Comparison of ENCODE assay signal across 8 cellular contexts in genomic region chr11:31509412-31510345, GRCh38. TPM values are rescaled to one million over a fixed set of nuclear protein-coding genes. Genes with fewer than 3 reads are reported as not detected.
A peak's percentile ranks its signal among the peaks of the same experiment; 100 is the strongest.
DNase-seq lines count a peak whose midpoint lies in the region; ATAC-seq lines count a peak whose summit lies in the region.

Gene ELP4 (plus strand): TSS chr11:31509767. CDS start chr11:31509785, 18 bp downstream.
Gene IMMP1L (minus strand): TSS chr11:31509622. CDS start chr11:31463276, 46,346 bp downstream.

- no peaks in the 10 kb centered on the region for H4K20me1 ChIP-seq in Karpas-422 (ENCODE audit: insufficient read depth, low read depth, low read length)

- peaks cover 8% of the 10 kb centered on the region; the same call in 1 of the 2 replicates for H3K36me3 ChIP-seq in Karpas-422 (ENCODE audit: insufficient read depth, low read length)
- H3K36me3 ChIP-seq in naive thymus-derived CD4-positive, alpha-beta T cell (ENCODE audit: control insufficient read depth in 2 of 3, insufficient read depth in 3 of 3, low read length in 3 of 3) = peaks cover 0 to 3% (median 0%) of the 10 kb centered on the region in 3 experiments

- peak within 1 kb of the TSS; percentile 92 to 100 (median 98) for H3K27ac Mint-ChIP-seq in naive thymus-derived CD4-positive, alpha-beta T cell
- H3K27ac Mint-ChIP-seq in stimulated activated naive B cell treated with anti-CD40 and anti-IgM and Interleukin-4, amounts not matched to agents 10 μg/mL and 1 μg/mL and 100 μg/mL, for 72 hours = peak within 1 kb of the TSS; percentile 96

- H3K9me3 Mint-ChIP-seq in naive thymus-derived CD4-positive, alpha-beta T cell = no peaks in the 10 kb centered on the region
- H3K9me3 Mint-ChIP-seq in stimulated activated naive B cell treated with anti-CD40 and anti-IgM and Interleukin-4, amounts not matched to agents 10 μg/mL and 1 μg/mL and 100 μg/mL, for 72 hours = no peaks in the 10 kb centered on the region

- H3K9ac ChIP-seq in Karpas-422 (ENCODE audit: low read length) = peak within 1 kb of the TSS; percentile 86

- POLR2A ChIA-PET in naive thymus-derived CD4-positive, alpha-beta T cell (lab: Charles Lee) = interaction anchor here (1.0 to 1.1 kb wide), 2 partner anchors 33 to 140 kb away, joined by 3 to 4 read pairs; partner anchors contain the start of genes DCDC1 and DNAJC24

- H3K4me2 ChIP-seq in Karpas-422 (ENCODE audit: low read depth, low read length, poor library complexity, severe bottlenecking) = peak within 1 kb of the TSS; percentile 89

- peaks cover under 1 to 15% (median 11%) of the 10 kb centered on the region in 5 donors for H3K36me3 Mint-ChIP-seq in naive thymus-derived CD4-positive, alpha-beta T cell
- H3K36me3 Mint-ChIP-seq in stimulated activated naive B cell treated with anti-CD40 and anti-IgM and Interleukin-4, amounts not matched to agents 10 μg/mL and 1 μg/mL and 100 μg/mL, for 72 hours = peaks cover 4 to 8% of the 10 kb centered on the region in 2 donors

- intact Hi-C loops in naive thymus-derived CD4-positive, alpha-beta T cell (cut with micrococcal nuclease) = loop anchor here (1.0 to 10.0 kb wide), 11 partner anchors 11 to 1745 kb away; partner anchors contain the start of genes ARL14EP (in 2 of the 2), DCDC1 (in 2 of the 2), DNAJC24 (in 2 of the 2) and EIF3M (in 2 of the 2)

- H3K4me1 Mint-ChIP-seq in naive thymus-derived CD4-positive, alpha-beta T cell = peaks cover 21 to 70% (median 49%) of the 10 kb centered on the region in 7 donors
- peaks cover 17 to 40% of the 10 kb centered on the region in 2 donors for H3K4me1 Mint-ChIP-seq in stimulated activated naive B cell treated with anti-CD40 and anti-IgM and Interleukin-4, amounts not matched to agents 10 μg/mL and 1 μg/mL and 100 μg/mL, for 72 hours

- H3K79me2 ChIP-seq in Karpas-422 (ENCODE audit: low read length) = peaks cover 98% of the 10 kb centered on the region

- DNase-seq in DMS79 treated with DMSO at 0.1 percent for 48 hours (lab: John Stamatoyannopoulos, UW) (peak; percentile 98), Karpas-422 (peak; percentile 99), RKO (ENCODE audit: low spot score) (peak; percentile 96), activated T-helper 1 cell treated with Interleukin-2 at 50 U/mL for 16 hours (ENCODE audit: low read depth) (peak; percentile 88), fibroblast of gingiva (ENCODE audit: low read depth) (peak; percentile 94)
- peak; percentile 86 to 97 (median 95) for DNase-seq in naive thymus-derived CD4-positive, alpha-beta T cell
- peak; percentile 94 for DNase-seq in stimulated activated naive B cell treated with anti-CD40 and anti-IgM and Interleukin-4, amounts not matched to agents 10 μg/mL and 1 μg/mL and 100 μg/mL, for 72 hours

- H3K27me3 Mint-ChIP-seq in naive thymus-derived CD4-positive, alpha-beta T cell = peaks cover 0 to 2% (median 0%) of the 10 kb centered on the region in 5 donors
- no peaks in the 10 kb centered on the region for H3K27me3 Mint-ChIP-seq in stimulated activated naive B cell treated with anti-CD40 and anti-IgM and Interleukin-4, amounts not matched to agents 10 μg/mL and 1 μg/mL and 100 μg/mL, for 72 hours

- peak within 1 kb of the TSS; percentile 89 to 100 (median 99) for H3K4me3 Mint-ChIP-seq in naive thymus-derived CD4-positive, alpha-beta T cell
- H3K4me3 Mint-ChIP-seq in stimulated activated naive B cell treated with anti-CD40 and anti-IgM and Interleukin-4, amounts not matched to agents 10 μg/mL and 1 μg/mL and 100 μg/mL, for 72 hours = peak within 1 kb of the TSS; percentile 96 to 98

- peaks cover 30% of the 10 kb centered on the region for H3K4me1 ChIP-seq in Karpas-422 (ENCODE audit: low read length)
- peaks cover 13 to 14% of the 10 kb centered on the region in 2 donors for H3K4me1 ChIP-seq in naive thymus-derived CD4-positive, alpha-beta T cell (ENCODE audit: control insufficient read depth in 2 of 2, insufficient read depth in 2 of 2, low read length in 2 of 2)

- peak within 1 kb of the TSS; percentile 93 for H3K4me3 ChIP-seq in Karpas-422 (ENCODE audit: low read length)
- H3K4me3 ChIP-seq in naive thymus-derived CD4-positive, alpha-beta T cell (ENCODE audit: low read length) = peak within 1 kb of the TSS; percentile 85

- peak; percentile 100 for ATAC-seq in GM21825 (IDR thresholded peaks at IDR 0.05; ENCODE audit: unreplicated experiment)
- ATAC-seq in naive thymus-derived CD4-positive, alpha-beta T cell = peak; percentile 100
- ATAC-seq in stimulated activated naive B cell treated with anti-CD40 and anti-IgM and Interleukin-4, amounts not matched to agents 10 μg/mL and 1 μg/mL and 100 μg/mL, for 72 hours (replicated peaks) = peak; percentile 100

- H3K27ac ChIP-seq in Karpas-422 (ENCODE audit: low read length) = peak within 1 kb of the TSS; percentile 14
- H3K27ac ChIP-seq in naive thymus-derived CD4-positive, alpha-beta T cell (ENCODE audit: low read depth, low read length) = peak within 1 kb of the TSS; percentile 79

- no peaks in the 10 kb centered on the region for H3K9me3 ChIP-seq in Karpas-422 (ENCODE audit: low read length)
- H3K9me3 ChIP-seq in naive thymus-derived CD4-positive, alpha-beta T cell (ENCODE audit: control insufficient read depth in 2 of 3, low read length in 3 of 3) = no peaks in the 10 kb centered on the region

- no peaks in the 10 kb centered on the region for H3K27me3 ChIP-seq in Karpas-422 (ENCODE audit: low read length)
- H3K27me3 ChIP-seq in naive thymus-derived CD4-positive, alpha-beta T cell (ENCODE audit: control insufficient read depth in 2 of 2, insufficient read depth in 2 of 2, low read length in 2 of 2) = no peaks in the 10 kb centered on the region

- CTCF ChIA-PET in naive thymus-derived CD4-positive, alpha-beta T cell (lab: Charles Lee) = no interaction called here

- H3K9me2 ChIP-seq in Karpas-422 (replicated peaks; ENCODE audit: insufficient read depth, low read length) = no peaks in the 10 kb centered on the region

- peak within 1 kb of the TSS; percentile 84 for H2AFZ ChIP-seq in Karpas-422 (ENCODE audit: low read length)

RNA-seq across cellular contexts. Expression of gene ELP4, which starts in this region (rescaled TPM):
- 44.3 and 87.1 TPM in 2 replicates for total RNA-seq in Karpas-422 (2014; rRNA removed; shearing (Covaris generic); ENCODE audit: low replicate concordance)
- 10 to 100 TPM; 16.8 to 23.2 (median 21.2) TPM for total RNA-seq in naive thymus-derived CD4-positive, alpha-beta T cell
- polyA plus RNA-seq in naive thymus-derived CD4-positive, alpha-beta T cell = 10 to 100 TPM; 20.0 to 23.5 TPM

RNA-seq across cellular contexts. Expression of gene IMMP1L, which starts in this region (rescaled TPM):
- 63.1 and 83.4 TPM in 2 replicates for total RNA-seq in Karpas-422 (2014; rRNA removed; shearing (Covaris generic); ENCODE audit: low replicate concordance)
- total RNA-seq in naive thymus-derived CD4-positive, alpha-beta T cell = 10 to 100 TPM in 4 of 5 experiments, 1 to 10 TPM in 1; 9.4 to 20.0 (median 16.1) TPM
- polyA plus RNA-seq in naive thymus-derived CD4-positive, alpha-beta T cell = 10 to 100 TPM; 49.7 to 52.4 TPM

Comparison
In these comparisons a context has a peak if more than half of its experiments do, and no peak if none do; other contexts are left out.
1. Peak in every context shown above with its lines: DNase-seq, ATAC-seq, H3K4me3 ChIP-seq and H3K27ac ChIP-seq.